In the genomic region with DNA sequence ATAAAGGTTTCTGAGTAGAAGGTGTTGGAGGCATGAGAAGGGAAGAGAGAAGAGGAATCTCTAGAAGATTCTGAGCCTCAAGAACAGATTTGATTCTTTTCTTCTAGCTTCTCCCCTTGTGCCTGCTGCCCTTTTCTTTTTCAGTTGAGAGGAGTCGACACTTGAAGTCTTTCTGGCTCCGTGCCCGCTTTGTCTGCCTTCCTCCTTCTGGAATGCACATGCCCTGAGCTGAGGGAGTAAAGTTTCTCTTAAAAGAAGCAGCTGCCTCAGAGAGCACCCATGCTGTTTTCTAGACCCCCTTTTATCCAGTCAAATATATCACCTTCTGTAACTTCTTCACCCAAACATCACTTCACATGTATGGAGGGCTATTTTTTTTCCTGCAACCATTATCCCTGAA, we compare ENCODE assay signal across 11 cellular contexts. TPM values are rescaled to one million over a fixed set of nuclear protein-coding genes. Genes with fewer than 3 reads are reported as not detected.
DNase-seq lines count a peak whose midpoint lies in the region; TF ChIP-seq lines count a peak whose summit lies in the region.
"Had no signal": no experiment of that assay in that cellular context is flagged by ENCODE, and none has a peak within 500 bp of the region (broad histone marks: within the 10 kb centered on the region; RNA-seq: fewer than 3 reads in every experiment).

No MANE protein-coding gene starts in this region.

- no peak overlapping the region for H3K4me3 ChIP-seq in AG10803 (ENCODE audit: low read length)

- no peak for TF ChIP-seq CTCF in AG10803 (conservative IDR thresholded peaks at IDR 0.05; ENCODE audit: low read length)

- DNase-seq in AG10803 (ENCODE audit: low read depth) = peak; percentile 79
- peak; percentile 27 for DNase-seq in MV-4-11 (lab: John Stamatoyannopoulos, UW)
- peak; percentile 3 for DNase-seq in cerebellar cortex (ENCODE audit: low spot score)
- DNase-seq in mucosa of gallbladder (ENCODE audit: low spot score) = peak; percentile 87
- DNase-seq in NCI-H774 (lab: John Stamatoyannopoulos, UW) = no peak
- DNase-seq in SHP77 treated with DMSO at 0.1 percent for 48 hours (lab: John Stamatoyannopoulos, UW) = no peak
- no peak for DNase-seq in NCI-H1048 (lab: John Stamatoyannopoulos, UW)
- no peak for DNase-seq in activated T-cell treated with anti-CD3 and anti-CD28 coated beads, Interleukin-2, amount 50 U/mL, for 48 hours
- DNase-seq: activated CD4-positive, alpha-beta T cell treated with anti-CD3 and anti-CD28 coated beads, Interleukin-2, amount 50 U/mL, for 1 hour; CD4-positive, CD25-positive, alpha-beta regulatory T cell had no signal

RNA-seq across cellular contexts. Expression of a gene that starts 13.7 kb away (rescaled TPM):
- not detected for total RNA-seq in mucosa of gallbladder
- total RNA-seq: CD4-positive, CD25-positive, alpha-beta regulatory T cell; skeletal muscle tissue had no signal

RNA-seq across cellular contexts. Expression of a gene that starts 17.8 kb away (rescaled TPM):
- 18.6 TPM for total RNA-seq in mucosa of gallbladder

RNA-seq across cellular contexts. Expression of a gene that starts 32.1 kb away (rescaled TPM):
- total RNA-seq in mucosa of gallbladder = 14.5 TPM

RNA-seq across cellular contexts. Expression of a gene that starts 32.3 kb away (rescaled TPM):
- 14.8 TPM for total RNA-seq in mucosa of gallbladder

RNA-seq across cellular contexts. Expression of a gene that starts 41.2 kb away (rescaled TPM):
- 11.0 TPM for total RNA-seq in mucosa of gallbladder

Comparison
In these comparisons a context has a peak if more than half of its experiments do, and no peak if none do; other contexts are left out.
1. DNase-seq: peak in AG10803 (single experiment), MV-4-11 (single experiment), cerebellar cortex (single experiment) and mucosa of gallbladder (single experiment); none in NCI-H774 (single experiment), SHP77 treated with DMSO at 0.1 percent for 48 hours (single experiment), NCI-H1048 (single experiment) and activated T-cell treated with anti-CD3 and anti-CD28 coated beads, Interleukin-2, amount 50 U/mL, for 48 hours (0 of 2).